In genomic region chr1:163048970-163049680, GRCh38 we compare ENCODE assay signal across 15 cellular contexts. TPM values are rescaled to one million over a fixed set of nuclear protein-coding genes. Genes with fewer than 3 reads are reported as not detected.
"Had no signal": no experiment of that assay in that cellular context is flagged by ENCODE, and none has a peak within 500 bp of the region (broad histone marks: within the 10 kb centered on the region; RNA-seq: fewer than 3 reads in every experiment).

No MANE protein-coding gene starts in this region.

- H3K36me3 Mint-ChIP-seq: activated naive CD8-positive, alpha-beta T cell; stimulated activated effector memory CD8-positive, alpha-beta T cell treated with anti-CD3 and anti-CD28 coated beads, Interleukin-12 subunit alpha, Interleukin-12 subunit beta, amount 100 ng/mL, for 72 hours had no signal

- ATAC-seq: activated T-cell treated with anti-CD3 and anti-CD28 coated beads, Interleukin-2, amount 50 U/mL, for 72 hours; esophagus mucosa; left colon; pancreas; stimulated activated effector memory CD8-positive, alpha-beta T cell treated with anti-CD3 and anti-CD28 coated beads, Interleukin-12 subunit alpha, Interleukin-12 subunit beta, amount 100 ng/mL, for 72 hours had no signal

- H3K4me3 Mint-ChIP-seq: activated B cell treated with CpG ODN at 0.5 μM for 24 hours; activated CD4-positive, alpha-beta T cell treated with anti-CD3 and anti-CD28 coated beads, Interleukin-2, amount 10 ng/mL, durations not matched to agents 7 days and 5 days; activated naive CD8-positive, alpha-beta T cell; activated T-cell treated with anti-CD3 and anti-CD28 coated beads, Interleukin-2, amount 50 U/mL, for 72 hours; stimulated activated effector memory CD8-positive, alpha-beta T cell treated with anti-CD3 and anti-CD28 coated beads, Interleukin-12 subunit alpha, Interleukin-12 subunit beta, amount 100 ng/mL, for 72 hours had no signal

- H3K9me3 ChIP-seq: pancreas had no signal

- DNase-seq: activated B cell treated with CpG ODN at 0.5 μM for 24 hours; activated CD4-positive, alpha-beta T cell treated with anti-CD3 and anti-CD28 coated beads, Interleukin-2, amount 10 ng/mL, durations not matched to agents 7 days and 5 days; activated CD8-positive, alpha-beta memory T cell treated with anti-CD3 and anti-CD28 coated beads, Interleukin-2, amount 50 U/mL, for 48 hours; activated gamma-delta T cell; activated T-cell treated with anti-CD3 and anti-CD28 coated beads, Interleukin-2, amount 50 U/mL, for 72 hours; caudate nucleus; left colon; pancreas; stimulated activated CD4-positive, alpha-beta T cell treated with anti-CD3 and anti-CD28 coated beads, Interleukin-12 subunit alpha, Interleukin-12 subunit beta, amount 100 ng/mL, for 4 hours; stimulated activated CD4-positive, alpha-beta T cell treated with anti-CD3 and anti-CD28 coated beads, Interleukin-2, amount 100 ng/mL, for 24 hours had no signal

- H3K27me3 ChIP-seq: pancreas had no signal

- H3K4me3 ChIP-seq: pancreas had no signal

- H3K9me3 Mint-ChIP-seq: activated B cell treated with CpG ODN at 0.5 μM for 24 hours; activated CD4-positive, alpha-beta T cell treated with anti-CD3 and anti-CD28 coated beads, Interleukin-2, amount 10 ng/mL, durations not matched to agents 7 days and 5 days; activated T-cell treated with anti-CD3 and anti-CD28 coated beads, Interleukin-2, amount 50 U/mL, for 72 hours; stimulated activated effector memory CD8-positive, alpha-beta T cell treated with anti-CD3 and anti-CD28 coated beads, Interleukin-12 subunit alpha, Interleukin-12 subunit beta, amount 100 ng/mL, for 72 hours had no signal

- H3K27ac Mint-ChIP-seq: activated B cell treated with CpG ODN at 0.5 μM for 24 hours; activated CD4-positive, alpha-beta T cell treated with anti-CD3 and anti-CD28 coated beads, Interleukin-2, amount 10 ng/mL, durations not matched to agents 7 days and 5 days; activated naive CD8-positive, alpha-beta T cell; activated T-cell treated with anti-CD3 and anti-CD28 coated beads, Interleukin-2, amount 50 U/mL, for 72 hours; stimulated activated effector memory CD8-positive, alpha-beta T cell treated with anti-CD3 and anti-CD28 coated beads, Interleukin-12 subunit alpha, Interleukin-12 subunit beta, amount 100 ng/mL, for 72 hours had no signal

- H3K4me1 ChIP-seq: pancreas had no signal

- H3K4me1 Mint-ChIP-seq: activated B cell treated with CpG ODN at 0.5 μM for 24 hours; activated CD4-positive, alpha-beta T cell treated with anti-CD3 and anti-CD28 coated beads, Interleukin-2, amount 10 ng/mL, durations not matched to agents 7 days and 5 days; stimulated activated effector memory CD8-positive, alpha-beta T cell treated with anti-CD3 and anti-CD28 coated beads, Interleukin-12 subunit alpha, Interleukin-12 subunit beta, amount 100 ng/mL, for 72 hours had no signal

- H3K36me3 ChIP-seq: pancreas had no signal

- FAIRE-seq: colon, islet of Langerhans, pancreas had no signal

- H3K27ac ChIP-seq: pancreas had no signal

RNA-seq across cellular contexts. Expression of gene RGS4, which starts 20.0 kb away (rescaled TPM):
- total RNA-seq: activated B cell treated with CpG ODN at 0.5 μM for 24 hours; activated CD4-positive, alpha-beta T cell treated with anti-CD3 and anti-CD28 coated beads, Interleukin-2, amount 10 ng/mL, durations not matched to agents 7 days and 5 days; activated T-cell treated with anti-CD3 and anti-CD28 coated beads, Interleukin-2, amount 50 U/mL, for 72 hours had no signal
